1 cellular context compared by ENCODE assay signal in the genomic region with DNA sequence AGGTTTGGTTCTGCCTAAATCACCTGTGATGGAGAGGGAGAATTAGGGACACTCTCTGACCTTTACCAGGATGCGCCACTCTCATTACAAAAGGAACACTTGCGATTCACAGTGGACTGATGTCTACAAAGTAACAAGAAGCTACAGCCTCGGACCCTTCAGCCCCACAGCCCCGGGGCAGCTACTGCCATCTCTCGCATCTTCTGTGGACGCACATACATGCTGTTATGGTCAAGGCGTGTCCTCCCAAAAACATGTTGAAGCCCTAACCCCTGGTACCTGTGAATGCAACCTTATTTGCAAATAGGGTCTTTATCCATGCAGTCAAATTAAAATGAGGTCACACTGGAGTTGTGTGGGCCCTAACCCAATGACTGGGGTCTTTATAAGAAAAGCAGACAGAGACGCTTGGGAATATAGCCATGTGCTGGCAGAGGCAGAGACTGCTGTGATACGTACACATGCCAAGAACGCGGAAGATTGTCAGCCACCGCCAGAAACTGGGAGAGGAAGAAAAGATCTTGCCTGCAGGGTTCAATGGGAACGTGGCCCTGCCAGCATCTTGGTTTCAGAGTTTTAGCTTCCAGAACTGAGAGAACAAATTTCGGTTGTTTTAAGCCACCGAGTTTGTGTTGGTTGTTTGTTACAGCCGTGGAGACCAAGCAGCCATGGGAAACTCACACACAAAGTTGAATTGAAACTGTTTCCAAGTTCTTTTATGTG.
TF ChIP-seq lines count a peak whose summit lies in the region.

No MANE protein-coding gene starts in this region.

TF ChIP-seq in IMR-90, 13 proteins besides CTCF, POLR2A, EP300 and RAD21:
- TF ChIP-seq, protein P1, sequence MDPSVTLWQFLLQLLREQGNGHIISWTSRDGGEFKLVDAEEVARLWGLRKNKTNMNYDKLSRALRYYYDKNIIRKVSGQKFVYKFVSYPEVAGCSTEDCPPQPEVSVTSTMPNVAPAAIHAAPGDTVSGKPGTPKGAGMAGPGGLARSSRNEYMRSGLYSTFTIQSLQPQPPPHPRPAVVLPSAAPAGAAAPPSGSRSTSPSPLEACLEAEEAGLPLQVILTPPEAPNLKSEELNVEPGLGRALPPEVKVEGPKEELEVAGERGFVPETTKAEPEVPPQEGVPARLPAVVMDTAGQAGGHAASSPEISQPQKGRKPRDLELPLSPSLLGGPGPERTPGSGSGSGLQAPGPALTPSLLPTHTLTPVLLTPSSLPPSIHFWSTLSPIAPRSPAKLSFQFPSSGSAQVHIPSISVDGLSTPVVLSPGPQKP (IDR thresholded peaks at IDR 0.05; ENCODE audit: borderline replicate concordance, low read depth, low read length): no peak
- TF ChIP-seq MXI1 (IDR thresholded peaks at IDR 0.05; ENCODE audit: borderline replicate concordance, low read depth, low read length): peak; percentile 13; the same call in 1 of the 2 replicates
